12 cellular contexts compared by ENCODE assay signal in genomic region chr10:27513451-27514191, GRCh38. TPM values are rescaled to one million over a fixed set of nuclear protein-coding genes. Genes with fewer than 3 reads are reported as not detected.
DNase-seq lines count a peak whose midpoint lies in the region; ATAC-seq and TF ChIP-seq lines count a peak whose summit lies in the region.
"Had no signal": no experiment of that assay in that cellular context is flagged by ENCODE, and none has a peak within 500 bp of the region (broad histone marks: within the 10 kb centered on the region; RNA-seq: fewer than 3 reads in every experiment).

No MANE protein-coding gene starts in this region.

- peaks cover 56% of the 10 kb centered on the region for H3K36me3 Mint-ChIP-seq in activated CD4-positive, alpha-beta T cell treated with anti-CD3 and anti-CD28 coated beads, Interleukin-2, amount 10 ng/mL, durations not matched to agents 24 days and 14 days (ENCODE audit: low read depth)

- ATAC-seq in HG03045 (IDR thresholded peaks at IDR 0.05; ENCODE audit: unreplicated experiment): no peak
- no peak for ATAC-seq in HG02938 (IDR thresholded peaks at IDR 0.05; ENCODE audit: unreplicated experiment)
- ATAC-seq: A549, pancreas had no signal

- H3K4me1 ChIP-seq in osteoblast (ENCODE audit: insufficient read depth, low read length): peaks cover 17% of the 10 kb centered on the region
- H3K4me1 ChIP-seq in adrenal gland (replicated peaks in 1 of 2): peaks cover 0 to 32% of the 10 kb centered on the region in 2 donors

- peaks cover 26% of the 10 kb centered on the region for H4K20me1 ChIP-seq in osteoblast (ENCODE audit: insufficient read depth, low read length)

- intact Hi-C loops in activated CD4-positive, alpha-beta T cell treated with anti-CD3 and anti-CD28 coated beads, Interleukin-2, amount 10 ng/mL, durations not matched to agents 24 days and 14 days (cut with micrococcal nuclease): loop anchor here (1.0 kb wide), 1 partner anchor 9 kb away; the partner anchor contains the start of gene RAB18
- intact Hi-C loops in adrenal gland (cut with DNase I): no loop called here

- H3K4me1 Mint-ChIP-seq in activated CD4-positive, alpha-beta T cell treated with anti-CD3 and anti-CD28 coated beads, Interleukin-2, amount 10 ng/mL, durations not matched to agents 24 days and 14 days: peaks cover 49% of the 10 kb centered on the region

- H3K9me3 Mint-ChIP-seq in activated CD4-positive, alpha-beta T cell treated with anti-CD3 and anti-CD28 coated beads, Interleukin-2, amount 10 ng/mL, durations not matched to agents 24 days and 14 days: no peaks in the 10 kb centered on the region

- peak overlapping the region; percentile 33 for H3K4me2 ChIP-seq in osteoblast (ENCODE audit: insufficient read depth, low read length)
- H3K4me2 ChIP-seq: A549 had no signal

- peaks cover 85% of the 10 kb centered on the region for H3K79me2 ChIP-seq in osteoblast (ENCODE audit: insufficient read depth, low read length)

- H3K9me3 ChIP-seq in osteoblast (ENCODE audit: low read depth, low read length) (no peaks in the 10 kb centered on the region), adrenal gland (replicated peaks in 1 of 3) (peaks cover 0 to 4% (median 0%) of the 10 kb centered on the region in 3 donors)
- H3K9me3 ChIP-seq: A549, pancreas had no signal

- no peak overlapping the region for H3K4me3 ChIP-seq in osteoblast (ENCODE audit: insufficient read depth, low read length)
- no peak overlapping the region for H3K4me3 ChIP-seq in adrenal gland
- H3K4me3 ChIP-seq: A549, pancreas had no signal

- H3K27me3 ChIP-seq in osteoblast (ENCODE audit: insufficient read depth, low read length) (no peaks in the 10 kb centered on the region), adrenal gland (no peaks in the 10 kb centered on the region)
- H3K27me3 ChIP-seq: pancreas had no signal

- peaks cover 17% of the 10 kb centered on the region for H3K36me3 ChIP-seq in osteoblast (ENCODE audit: insufficient read depth, low read length)
- H3K36me3 ChIP-seq in adrenal gland (replicated peaks in 1 of 2): peaks cover 0 to 15% of the 10 kb centered on the region in 2 donors

- 68 to 71% (median 68%) methylated on average over 3 of the region's 3 CpGs for WGBS in adrenal gland, 4 donors

- H3K27ac Mint-ChIP-seq in activated CD4-positive, alpha-beta T cell treated with anti-CD3 and anti-CD28 coated beads, Interleukin-2, amount 10 ng/mL, durations not matched to agents 24 days and 14 days: peak overlapping the region; percentile 87

- TF ChIP-seq CTCF in RWPE1 (conservative IDR thresholded peaks at IDR 0.05; ENCODE audit: low read depth): no peak
- no peak for TF ChIP-seq CTCF in osteoblast (IDR thresholded peaks at IDR 0.05; ENCODE audit: extremely low read depth, low read depth, low read length)
- TF ChIP-seq CTCF in adrenal gland (IDR thresholded peaks at IDR 0.05): no peak

- H2AFZ ChIP-seq in osteoblast (ENCODE audit: low read length): no peak overlapping the region

- peak; percentile 77 for DNase-seq in activated CD4-positive, alpha-beta T cell treated with anti-CD3 and anti-CD28 coated beads, Interleukin-2, amount 10 ng/mL, durations not matched to agents 24 days and 14 days
- no peak for DNase-seq in activated CD4-positive, alpha-beta T cell treated with anti-CD3 and anti-CD28 coated beads for 4 hours
- DNase-seq in RWPE1 (ENCODE audit: low spot score) (peak; percentile 25), dedifferentiated amniotic fluid mesenchymal stem cell (ENCODE audit: extremely low spot score) (peak; percentile 26), osteoblast (ENCODE audit: insufficient read length, low spot score, missing footprints) (peak; percentile 78), adrenal gland (no peak)
- DNase-seq: activated CD4-positive, alpha-beta T cell treated with anti-CD3 and anti-CD28 coated beads, Interleukin-2, amount 50 U/mL, for 48 hours; NCI-H2081 treated with DMSO at 0.1 percent for 48 hours; pancreas had no signal

- H3K27ac ChIP-seq in RWPE1 (no peak overlapping the region), osteoblast (ENCODE audit: low read depth, low read length) (peak overlapping the region; percentile 25), adrenal gland (no peak overlapping the region)
- H3K27ac ChIP-seq: A549, pancreas had no signal

- no peaks in the 10 kb centered on the region for H3K27me3 Mint-ChIP-seq in activated CD4-positive, alpha-beta T cell treated with anti-CD3 and anti-CD28 coated beads, Interleukin-2, amount 10 ng/mL, durations not matched to agents 24 days and 14 days

- H3K4me3 Mint-ChIP-seq in activated CD4-positive, alpha-beta T cell treated with anti-CD3 and anti-CD28 coated beads, Interleukin-2, amount 10 ng/mL, durations not matched to agents 24 days and 14 days: peak overlapping the region; percentile 73

- CTCF ChIA-PET in RWPE1 (lab: Yijun Ruan, JAX): interaction anchor here (0.5 to 0.6 kb wide), 2 partner anchors 9 to 1097 kb away, joined by 3 read pairs; no protein-coding TSS in a partner anchor

- no peak for TF ChIP-seq POLR2A in adrenal gland (IDR thresholded peaks at IDR 0.05)

- POLR2A ChIA-PET in RWPE1 (lab: Yijun Ruan, JAX; ENCODE audit: low non-redundant PET): no interaction called here

RNA-seq across cellular contexts. Expression of gene RAB18, which starts 9.5 kb away (rescaled TPM):
- 55.4 and 58.3 TPM in 2 replicates for total RNA-seq in activated CD4-positive, alpha-beta T cell treated with anti-CD3 and anti-CD28 coated beads, Interleukin-2, amount 10 ng/mL, durations not matched to agents 24 days and 14 days
- 47.8 and 48.9 TPM in 2 replicates for total RNA-seq in osteoblast
- 100 to 1,000 TPM in 4 of 8 donors, 10 to 100 TPM in 4; 36.2 to 242 (median 114) TPM for total RNA-seq in adrenal gland
- 100 to 1,000 TPM in 1 of 3 donors, 10 to 100 TPM in 2; 22.1 to 416 (median 23.4) TPM for polyA plus RNA-seq in adrenal gland

Comparison
In these comparisons a context has a peak if more than half of its experiments do, and no peak if none do; other contexts are left out.
1. DNase-seq: peak in activated CD4-positive, alpha-beta T cell treated with anti-CD3 and anti-CD28 coated beads, Interleukin-2, amount 10 ng/mL, durations not matched to agents 24 days and 14 days (single experiment), RWPE1 (single experiment), dedifferentiated amniotic fluid mesenchymal stem cell (single experiment) and osteoblast (single experiment); none in activated CD4-positive, alpha-beta T cell treated with anti-CD3 and anti-CD28 coated beads for 4 hours (0 of 2) and adrenal gland (0 of 7).